In genomic region chr16:4350787-4351659, GRCh38 we compare ENCODE assay signal across 1 cellular context.
TF ChIP-seq lines count a peak whose summit lies in the region.

PAM16 (minus strand) TSS chr16:4351321; CDS start chr16:4351234, 87 bp downstream.

TF ChIP-seq in HepG2, 621 proteins besides CTCF, POLR2A, EP300 and RAD21 (continued from another document and continues in another):
- no peak for TF ChIP-seq ZNF350 (CRISPR knock-in tag; IDR thresholded peaks at IDR 0.05; ENCODE audit: borderline replicate concordance, low read depth)
- 0 out of 2 replicates have a peak, but pooled peaks have one; percentile 3 for TF ChIP-seq ZBTB44 (CRISPR knock-in tag; IDR thresholded peaks at IDR 0.05)
- TF ChIP-seq HNF1A (IDR thresholded peaks at IDR 0.05; ENCODE audit: low read depth), result no peak
- TF ChIP-seq HNF1A (CRISPR knock-in tag; IDR thresholded peaks at IDR 0.05; ENCODE audit: borderline replicate concordance), result no peak
- TF ChIP-seq SRSF9 (IDR thresholded peaks at IDR 0.05; ENCODE audit: borderline replicate concordance, insufficient read depth, low read depth, low read length, poor library complexity, severe bottlenecking), result no peak
- no peak for TF ChIP-seq TFAP4 (IDR thresholded peaks at IDR 0.05; ENCODE audit: borderline replicate concordance, low read depth)
- TF ChIP-seq TEAD2 (CRISPR knock-in tag; IDR thresholded peaks at IDR 0.05), result no peak
- no peak for TF ChIP-seq ZNF292 (CRISPR knock-in tag; IDR thresholded peaks at IDR 0.05; ENCODE audit: borderline replicate concordance, low read depth)
- no peak for TF ChIP-seq ZNF773 (CRISPR knock-in tag; IDR thresholded peaks at IDR 0.05; ENCODE audit: borderline replicate concordance)
- 0 out of 2 replicates have a peak, but pooled peaks have one; percentile 64 for TF ChIP-seq IRX3 (CRISPR knock-in tag; IDR thresholded peaks at IDR 0.05; ENCODE audit: borderline replicate concordance, low read depth)
- no peak for TF ChIP-seq ZNF17 (CRISPR knock-in tag; IDR thresholded peaks at IDR 0.05)
- TF ChIP-seq MAF1 (CRISPR knock-in tag; IDR thresholded peaks at IDR 0.05; ENCODE audit: borderline replicate concordance), result no peak
- TF ChIP-seq KLF13 (CRISPR knock-in tag; IDR thresholded peaks at IDR 0.05), result no peak
- TF ChIP-seq HNF4A (CRISPR knock-in tag; IDR thresholded peaks at IDR 0.05), result peak; percentile 36; the same call in 1 of the 2 replicates
- TF ChIP-seq GATAD2A (CRISPR knock-in tag; IDR thresholded peaks at IDR 0.05), result peak; percentile 36
- no peak for TF ChIP-seq ZBTB40 (IDR thresholded peaks at IDR 0.05)
- TF ChIP-seq ZBTB40 (CRISPR knock-in tag; IDR thresholded peaks at IDR 0.05), result peak; percentile 56
- TF ChIP-seq ATRX (CRISPR knock-in tag; IDR thresholded peaks at IDR 0.05; ENCODE audit: borderline replicate concordance), result no peak
- TF ChIP-seq ZKSCAN5 (CRISPR knock-in tag; IDR thresholded peaks at IDR 0.05), result 0 out of 2 replicates have a peak, but pooled peaks have one; percentile 69
- 0 out of 2 replicates have a peak, but pooled peaks have one; percentile 22 for TF ChIP-seq SIN3B (IDR thresholded peaks at IDR 0.05; ENCODE audit: low read length)
- no peak for TF ChIP-seq ZNF678 (CRISPR knock-in tag; IDR thresholded peaks at IDR 0.05)
- TF ChIP-seq YEATS4 (CRISPR knock-in tag; IDR thresholded peaks at IDR 0.05; ENCODE audit: borderline replicate concordance), result peak; percentile 73; the same call in 1 of the 2 replicates
- no peak for TF ChIP-seq CREB3 (CRISPR knock-in tag; IDR thresholded peaks at IDR 0.05)
- no peak for TF ChIP-seq ZNF580 (CRISPR knock-in tag; IDR thresholded peaks at IDR 0.05; ENCODE audit: borderline replicate concordance, low read depth)
- no peak for TF ChIP-seq ZNF550 (CRISPR knock-in tag; IDR thresholded peaks at IDR 0.05; ENCODE audit: borderline replicate concordance)
- TF ChIP-seq ZNF224 (CRISPR knock-in tag; IDR thresholded peaks at IDR 0.05), result no peak
- TF ChIP-seq HNRNPH1 (optimal IDR thresholded peaks at IDR 0.05; ENCODE audit: low read depth, low read length), result no peak
- no peak for TF ChIP-seq ATF3 (CRISPR knock-in tag; IDR thresholded peaks at IDR 0.05)
- no peak for TF ChIP-seq LCORL (IDR thresholded peaks at IDR 0.05)
- TF ChIP-seq LCORL (CRISPR knock-in tag; IDR thresholded peaks at IDR 0.05), result no peak
- TF ChIP-seq KAT8 (CRISPR knock-in tag; IDR thresholded peaks at IDR 0.05), result peak; percentile 72; the same call in 1 of the 2 replicates
- no peak for TF ChIP-seq RAD51 (IDR thresholded peaks at IDR 0.05; ENCODE audit: borderline replicate concordance)
- 0 out of 2 replicates have a peak, but pooled peaks have one; percentile 31 for TF ChIP-seq ZNF589 (CRISPR knock-in tag; conservative IDR thresholded peaks at IDR 0.05)
- TF ChIP-seq ARID5B (CRISPR knock-in tag; IDR thresholded peaks at IDR 0.05), result 0 out of 2 replicates have a peak, but pooled peaks have one; percentile 4
- TF ChIP-seq FOSL2 (CRISPR knock-in tag; IDR thresholded peaks at IDR 0.05), result peak; percentile 7; the same call in 1 of the 2 replicates
